ENCODE assay signal across 22 cellular contexts in genomic region chr15:37360724-37361123, GRCh38.
"Had no signal": no experiment of that assay in that cellular context is flagged by ENCODE, and none has a peak within 500 bp of the region (broad histone marks: within the 10 kb centered on the region; RNA-seq: fewer than 3 reads in every experiment).

No MANE protein-coding gene starts in this region.

- H2AFZ ChIP-seq: hepatocyte had no signal

- H3K4me2 ChIP-seq: hepatocyte had no signal

- H3K9me3 ChIP-seq: esophagus muscularis mucosa, gastroesophageal sphincter, heart left ventricle, left lung, lower lobe of right lung had no signal

- FAIRE-seq: colon, endothelial cell of umbilical vein, frontal cortex, keratinocyte had no signal

- H3K36me3 ChIP-seq: esophagus muscularis mucosa, gastroesophageal sphincter, heart left ventricle, left lung, lower lobe of right lung had no signal

- DNase-seq: dermis blood vessel endothelial cell; dorsolateral prefrontal cortex; effector CD4-positive, alpha-beta T cell; effector memory CD4-positive, alpha-beta T cell; foreskin keratinocyte; heart left ventricle; immature natural killer cell; left cardiac atrium; left lung; left ventricle myocardium superior; lower lobe of right lung; mesenchymal stem cell; mucosa of descending colon; naive B cell had no signal

- H3K27ac ChIP-seq: coronary artery, dorsolateral prefrontal cortex, esophagus muscularis mucosa, foreskin keratinocyte, gastroesophageal sphincter, heart left ventricle, hepatocyte, left lung, lower lobe of right lung had no signal

- H3K79me2 ChIP-seq: hepatocyte had no signal

- ATAC-seq: foreskin keratinocyte, gastroesophageal sphincter, heart left ventricle, left cardiac atrium, left lung, left ventricle myocardium superior, lower lobe of right lung, mucosa of descending colon had no signal

- H3K27me3 ChIP-seq: dorsolateral prefrontal cortex, esophagus muscularis mucosa, foreskin keratinocyte, gastroesophageal sphincter, heart left ventricle, hepatocyte, left lung had no signal

- H3K4me3 ChIP-seq: coronary artery, dorsolateral prefrontal cortex, esophagus muscularis mucosa, gastroesophageal sphincter, heart left ventricle, hepatocyte, left lung, lower lobe of right lung, mucosa of descending colon had no signal

- H3K4me1 ChIP-seq: esophagus muscularis mucosa, foreskin keratinocyte, gastroesophageal sphincter, heart left ventricle, left lung, lower lobe of right lung had no signal
